In the genomic region with DNA sequence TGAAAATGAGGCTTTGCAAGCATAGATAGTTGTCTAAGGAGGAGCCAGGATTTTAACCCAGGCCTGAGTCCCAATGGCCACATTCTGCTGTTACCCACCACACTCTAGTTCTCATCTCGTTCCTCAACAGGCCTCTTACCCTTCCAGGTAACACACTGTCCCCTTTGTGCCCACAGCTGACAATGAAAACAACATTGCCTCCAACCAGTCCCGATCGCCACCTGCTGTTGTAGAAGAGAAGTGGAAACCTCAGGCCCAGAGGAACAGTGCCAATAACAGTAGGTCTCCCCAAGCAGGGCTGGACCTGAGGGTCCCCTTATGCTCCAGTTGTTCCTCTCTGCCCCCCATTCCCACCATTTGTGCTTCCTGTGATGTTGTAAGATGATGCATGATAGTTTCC, we compare ENCODE assay signal across 11 cellular contexts. TPM values are rescaled to one million over a fixed set of nuclear protein-coding genes. Genes with fewer than 3 reads are reported as not detected.
DNase-seq lines count a peak whose midpoint lies in the region; ATAC-seq and TF ChIP-seq lines count a peak whose summit lies in the region.
"Had no signal": no experiment of that assay in that cellular context is flagged by ENCODE, and none has a peak within 500 bp of the region (broad histone marks: within the 10 kb centered on the region; RNA-seq: fewer than 3 reads in every experiment).

No MANE protein-coding gene starts in this region.

- H3K27me3 Mint-ChIP-seq in Calu3 (ENCODE audit: unreplicated experiment) = no peaks in the 10 kb centered on the region

- no peaks in the 10 kb centered on the region for H3K9me3 Mint-ChIP-seq in Calu3 (ENCODE audit: low read depth, unreplicated experiment)

- TF ChIP-seq POLR2A in body of pancreas (IDR thresholded peaks at IDR 0.05) = no peak

- H3K27ac ChIP-seq in body of pancreas = no peak overlapping the region
- H3K27ac ChIP-seq: gastrocnemius medialis had no signal

- intact Hi-C loops in Calu3 (cut with micrococcal nuclease; ENCODE audit: unreplicated experiment) = loop anchor here (5.0 to 10.0 kb wide), 2 partner anchors 243 to 310 kb away; no protein-coding TSS in a partner anchor
- intact Hi-C loops in body of pancreas (cut with DNase I) = no loop called here

- no peaks in the 10 kb centered on the region for H3K4me1 ChIP-seq in body of pancreas
- H3K4me1 ChIP-seq: gastrocnemius medialis had no signal

- H3K4me3 ChIP-seq in body of pancreas = no peak overlapping the region
- H3K4me3 ChIP-seq: gastrocnemius medialis had no signal

- 69 to 83% methylated on average over 3 of the region's 3 CpGs for WGBS in body of pancreas, 2 donors

- no peaks in the 10 kb centered on the region for H3K4me1 Mint-ChIP-seq in Calu3 (ENCODE audit: low read depth, unreplicated experiment)

- ATAC-seq in body of pancreas (no peak), HG02973 (IDR thresholded peaks at IDR 0.05; ENCODE audit: unreplicated experiment) (no peak), HG03175 (IDR thresholded peaks at IDR 0.05; ENCODE audit: unreplicated experiment) (no peak), GM21360 (IDR thresholded peaks at IDR 0.05; ENCODE audit: unreplicated experiment) (no peak)
- ATAC-seq: gastrocnemius medialis had no signal

- BruUV-seq in Calu3 (replicated peaks; lab: Mats Ljungman, UMichigan) = no TSS peak

- no peak overlapping the region for H3K4me3 Mint-ChIP-seq in Calu3 (ENCODE audit: low read depth, unreplicated experiment)

- DNase-seq in Calu3 (peak; percentile 31), Kasumi-1 (lab: John Stamatoyannopoulos, UW) (peak; percentile 4 to 21), body of pancreas (peak; percentile 23 to 50 (median 35)), lung microvascular endothelial cell (ENCODE audit: low read depth in 2 of 2) (peak; percentile 9 to 54), T-helper 1 cell (no peak)
- DNase-seq: gastrocnemius medialis, NCI-H69, retina had no signal

- CTCF ChIA-PET in Calu3 (lab: Charles Lee) = interaction anchor here (0.7 to 1.4 kb wide), 2 partner anchors 240 to 310 kb away, joined by 3 to 5 read pairs; no protein-coding TSS in a partner anchor

- H3K9me3 ChIP-seq in body of pancreas = no peaks in the 10 kb centered on the region
- H3K9me3 ChIP-seq: gastrocnemius medialis had no signal

- TF ChIP-seq CTCF in Calu3 (IDR thresholded peaks at IDR 0.05; ENCODE audit: unreplicated experiment) (no peak), body of pancreas (IDR thresholded peaks at IDR 0.05) (peak in 5 of 7 experiments; percentile 24 to 55 (median 48))

- H3K27me3 ChIP-seq in body of pancreas = no peaks in the 10 kb centered on the region
- H3K27me3 ChIP-seq: gastrocnemius medialis had no signal

- peaks cover 0 to 5% of the 10 kb centered on the region in 2 donors for H3K36me3 ChIP-seq in body of pancreas (replicated peaks in 1 of 2; ENCODE audit: insufficient read depth in 1 of 2, low read depth in 2 of 2)
- H3K36me3 ChIP-seq: gastrocnemius medialis had no signal

- H3K27ac Mint-ChIP-seq in Calu3 (ENCODE audit: unreplicated experiment) = no peak overlapping the region

- H3K36me3 Mint-ChIP-seq in Calu3 (ENCODE audit: insufficient read depth, unreplicated experiment) = peaks cover 4% of the 10 kb centered on the region

RNA-seq across cellular contexts. Expression of gene AMBP, which starts 30.4 kb away (rescaled TPM):
- total RNA-seq in Calu3 (2022) (2.7 and 3.9 TPM in 2 replicates), body of pancreas (100 to 1,000 TPM in 1 of 2 donors, 10 to 100 TPM in 1; 53.4 to 307 TPM), lung microvascular endothelial cell (not detected in 2 replicates)

RNA-seq across cellular contexts. Expression of gene KIF12, which starts 51.4 kb away (rescaled TPM):
- total RNA-seq in Calu3 (2022) (52.3 and 54.0 TPM in 2 replicates), body of pancreas (100 to 1,000 TPM; 135 to 249 TPM), lung microvascular endothelial cell (not detected in 2 replicates)
- total RNA-seq: gastrocnemius medialis had no signal

Comparison
In these comparisons a context has a peak if more than half of its experiments do, and no peak if none do; other contexts are left out.
1. DNase-seq: peak in Calu3 (single experiment), Kasumi-1 (2 of 2), body of pancreas (4 of 4) and lung microvascular endothelial cell (2 of 2); none in T-helper 1 cell (0 of 5).
2. RNA of gene AMBP, which starts 30.4 kb away (total RNA-seq): 53.4 to 307 TPM in body of pancreas; 2.7 to 3.9 TPM in Calu3 and not detected in lung microvascular endothelial cell; every median in the first group is over 10 times any median in the second.
3. RNA of gene KIF12, which starts 51.4 kb away (total RNA-seq): 135 to 249 TPM in body of pancreas and 52.3 to 54.0 TPM in Calu3; not detected in lung microvascular endothelial cell; every median in the first group is over 10 times any median in the second.